In the genomic region with DNA sequence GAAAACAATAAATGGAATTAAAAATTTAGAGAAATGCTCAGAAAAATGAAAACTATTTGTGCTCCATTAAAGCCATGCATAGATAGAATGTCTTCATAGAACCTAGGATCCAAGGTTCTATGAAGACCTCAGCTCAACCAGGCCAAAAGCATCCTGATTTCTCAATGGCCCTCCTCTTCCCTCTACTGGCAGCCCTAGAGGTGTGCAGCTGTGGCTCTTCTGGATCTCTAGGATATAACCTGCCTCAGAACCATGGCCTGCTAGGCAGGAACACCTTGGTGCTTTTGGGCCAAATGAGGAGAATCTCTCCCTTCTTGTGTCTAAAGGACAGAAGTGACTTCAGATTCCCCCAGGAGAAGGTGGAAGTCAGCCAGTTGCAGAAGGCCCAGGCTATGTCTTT, we compare ENCODE assay signal across 9 cellular contexts. TPM values are rescaled to one million over a fixed set of nuclear protein-coding genes. Genes with fewer than 3 reads are reported as not detected.
DNase-seq lines count a peak whose midpoint lies in the region; ATAC-seq and TF ChIP-seq lines count a peak whose summit lies in the region.
"Had no signal": no experiment of that assay in that cellular context is flagged by ENCODE, and none has a peak within 500 bp of the region (broad histone marks: within the 10 kb centered on the region; RNA-seq: fewer than 3 reads in every experiment).

No MANE protein-coding gene starts in this region.

- in situ Hi-C loops in GM23248 (cut with MboI), result no loop called here

- ATAC-seq in activated T-cell treated with anti-CD3 and anti-CD28 coated beads, Interleukin-2, amount 50 U/mL, for 72 hours (replicated peaks in 1 of 2), result peak; percentile 72 to 79
- peak; percentile 73 for ATAC-seq in upper lobe of right lung

- H3K9me2 ChIP-seq in GM23248 (ENCODE audit: insufficient read depth), result no peaks in the 10 kb centered on the region

- no peaks in the 10 kb centered on the region for H3K27me3 Mint-ChIP-seq in activated T-cell treated with anti-CD3 and anti-CD28 coated beads, Interleukin-2, amount 50 U/mL, for 72 hours (ENCODE audit: low read depth)

- DNase-seq in activated T-cell treated with anti-CD3 and anti-CD28 coated beads, Interleukin-2, amount 50 U/mL, for 72 hours, result peak; percentile 17 to 27
- DNase-seq in activated T-cell treated with anti-CD3 and anti-CD28 coated beads, Interleukin-2, amount 50 U/mL, for 1 hour, result no peak
- DNase-seq in GM23248 (peak; percentile 65), LHCN-M2 (ENCODE audit: low read depth) (peak; percentile 32), adipocyte (ENCODE audit: low read depth) (peak; percentile 59), kidney glomerular epithelial cell (lab: John Stamatoyannopoulos, UW) (peak; percentile 29), upper lobe of right lung (no peak), NCI-H748 (lab: John Stamatoyannopoulos, UW; ENCODE audit: unreplicated experiment) (no peak)

- H3K9me3 ChIP-seq in GM23248 (ENCODE audit: low read depth) (no peaks in the 10 kb centered on the region), adipocyte (ENCODE audit: control insufficient read depth, low read length) (no peaks in the 10 kb centered on the region), upper lobe of right lung (no peaks in the 10 kb centered on the region)

- H3K9ac ChIP-seq in GM23248, result no peak overlapping the region
- no peak overlapping the region for H3K9ac ChIP-seq in adipocyte (ENCODE audit: low read length)

- no peaks in the 10 kb centered on the region; the same call in 1 of the 2 replicates for H3K79me2 ChIP-seq in GM23248 (ENCODE audit: insufficient read depth)

- H3K36me3 Mint-ChIP-seq in activated T-cell treated with anti-CD3 and anti-CD28 coated beads, Interleukin-2, amount 50 U/mL, for 72 hours (ENCODE audit: insufficient read depth in 2 of 2), result no peaks in the 10 kb centered on the region
- H3K36me3 Mint-ChIP-seq: activated naive CD4-positive, alpha-beta T cell treated with anti-CD3 and anti-CD28 coated beads, Interleukin-2, amount 50 U/mL, for 24 hours had no signal

- H3K27me3 ChIP-seq in GM23248 (replicated peaks; ENCODE audit: insufficient read depth), result no peaks in the 10 kb centered on the region
- no peaks in the 10 kb centered on the region for H3K27me3 ChIP-seq in adipocyte (replicated peaks; ENCODE audit: control insufficient read depth, insufficient read depth, low read length)
- peaks cover 4% of the 10 kb centered on the region for H3K27me3 ChIP-seq in upper lobe of right lung

- no peaks in the 10 kb centered on the region for H3K4me1 Mint-ChIP-seq in activated T-cell treated with anti-CD3 and anti-CD28 coated beads, Interleukin-2, amount 50 U/mL, for 72 hours (ENCODE audit: low read depth)
- H3K4me1 Mint-ChIP-seq: activated naive CD4-positive, alpha-beta T cell treated with anti-CD3 and anti-CD28 coated beads, Interleukin-2, amount 50 U/mL, for 24 hours had no signal

- intact Hi-C loops in upper lobe of right lung (cut with DNase I), result no loop called here

- H3K4me3 Mint-ChIP-seq in activated T-cell treated with anti-CD3 and anti-CD28 coated beads, Interleukin-2, amount 50 U/mL, for 72 hours, result no peak overlapping the region
- H3K4me3 Mint-ChIP-seq: activated naive CD4-positive, alpha-beta T cell treated with anti-CD3 and anti-CD28 coated beads, Interleukin-2, amount 50 U/mL, for 24 hours had no signal

- H3K27ac ChIP-seq in GM23248, result no peak overlapping the region
- H3K27ac ChIP-seq in upper lobe of right lung, result no peak overlapping the region

- peaks cover 43% of the 10 kb centered on the region for H3K4me1 ChIP-seq in GM23248 (ENCODE audit: insufficient read depth)
- peaks cover 31% of the 10 kb centered on the region for H3K4me1 ChIP-seq in adipocyte (ENCODE audit: control insufficient read depth, insufficient read depth, low read length)
- no peaks in the 10 kb centered on the region for H3K4me1 ChIP-seq in upper lobe of right lung

- H2AFZ ChIP-seq in GM23248, result no peak overlapping the region

- H3F3A ChIP-seq in GM23248 (ENCODE audit: insufficient read depth), result peaks cover 83% of the 10 kb centered on the region

- no peak overlapping the region for H3K27ac Mint-ChIP-seq in activated T-cell treated with anti-CD3 and anti-CD28 coated beads, Interleukin-2, amount 50 U/mL, for 72 hours
- H3K27ac Mint-ChIP-seq: activated naive CD4-positive, alpha-beta T cell treated with anti-CD3 and anti-CD28 coated beads, Interleukin-2, amount 50 U/mL, for 24 hours had no signal

- TF ChIP-seq CTCF in upper lobe of right lung (IDR thresholded peaks at IDR 0.05), result peak; percentile 58

- no peak overlapping the region for H3K4me3 ChIP-seq in GM23248
- no peak overlapping the region for H3K4me3 ChIP-seq in adipocyte (ENCODE audit: low read length)
- H3K4me3 ChIP-seq in upper lobe of right lung, result no peak overlapping the region

- H3K9me3 Mint-ChIP-seq in activated T-cell treated with anti-CD3 and anti-CD28 coated beads, Interleukin-2, amount 50 U/mL, for 72 hours, result peaks cover 0 to 2% of the 10 kb centered on the region in 2 donors
- H3K9me3 Mint-ChIP-seq: activated naive CD4-positive, alpha-beta T cell treated with anti-CD3 and anti-CD28 coated beads, Interleukin-2, amount 50 U/mL, for 24 hours had no signal

- H3K36me3 ChIP-seq in GM23248 (ENCODE audit: low read depth) (peaks cover 14% of the 10 kb centered on the region), adipocyte (ENCODE audit: control insufficient read depth, insufficient read depth, low read length, severe bottlenecking) (no peaks in the 10 kb centered on the region), upper lobe of right lung (no peaks in the 10 kb centered on the region)

- H4K20me1 ChIP-seq in GM23248 (ENCODE audit: insufficient read depth), result no peaks in the 10 kb centered on the region

- no peak overlapping the region for H3K4me2 ChIP-seq in GM23248 (ENCODE audit: unreplicated experiment)

RNA-seq across cellular contexts. Expression of a gene that starts 15.1 kb away (rescaled TPM):
- not detected for total RNA-seq in activated T-cell treated with anti-CD3 and anti-CD28 coated beads, Interleukin-2, amount 50 U/mL, for 72 hours
- not detected in 2 replicates for total RNA-seq in GM23248 (2014; rRNA removed; shearing (Covaris generic))
- 1.1 and 1.6 TPM in 2 replicates for polyA plus RNA-seq in GM23248 (2016; fragmentation: Nextera tagmentation; extraction: Ambion mirVana)
- total RNA-seq in LHCN-M2 (2014; rRNA removed), result not detected in 2 replicates
- not detected for polyA plus RNA-seq in LHCN-M2 (2012)
- not detected for total RNA-seq in upper lobe of right lung

RNA-seq across cellular contexts. Expression of a gene that starts 26.8 kb away (rescaled TPM):
- total RNA-seq in activated T-cell treated with anti-CD3 and anti-CD28 coated beads, Interleukin-2, amount 50 U/mL, for 72 hours, result not detected
- total RNA-seq in GM23248 (2014; rRNA removed; shearing (Covaris generic)), result 1.8 TPM in 2 replicates
- 0.80 and 1.3 TPM in 2 replicates for polyA plus RNA-seq in GM23248 (2016; fragmentation: Nextera tagmentation; extraction: Ambion mirVana)
- total RNA-seq in LHCN-M2 (2014; rRNA removed), result 0.75 and 1.7 TPM in 2 replicates
- polyA plus RNA-seq in LHCN-M2 (2012), result 0.13 TPM
- not detected for total RNA-seq in upper lobe of right lung

RNA-seq across cellular contexts. Expression of a gene that starts 46.4 kb away (rescaled TPM):
- not detected for total RNA-seq in activated T-cell treated with anti-CD3 and anti-CD28 coated beads, Interleukin-2, amount 50 U/mL, for 72 hours
- total RNA-seq in GM23248 (2014; rRNA removed; shearing (Covaris generic)), result not detected in 2 replicates
- polyA plus RNA-seq in GM23248 (2016; fragmentation: Nextera tagmentation; extraction: Ambion mirVana), result not detected in 2 replicates
- total RNA-seq in LHCN-M2 (2014; rRNA removed) (not detected in 2 replicates), upper lobe of right lung (not detected)
- not detected for polyA plus RNA-seq in LHCN-M2 (2012)

Comparison
In these comparisons a context has a peak if more than half of its experiments do, and no peak if none do; other contexts are left out.
1. DNase-seq: peak in activated T-cell treated with anti-CD3 and anti-CD28 coated beads, Interleukin-2, amount 50 U/mL, for 72 hours (2 of 2), GM23248 (single experiment), LHCN-M2 (single experiment), adipocyte (single experiment) and kidney glomerular epithelial cell (single experiment); none in activated T-cell treated with anti-CD3 and anti-CD28 coated beads, Interleukin-2, amount 50 U/mL, for 1 hour (single experiment), upper lobe of right lung (single experiment) and NCI-H748 (single experiment).